1 cellular context compared by ENCODE assay signal in the genomic region with DNA sequence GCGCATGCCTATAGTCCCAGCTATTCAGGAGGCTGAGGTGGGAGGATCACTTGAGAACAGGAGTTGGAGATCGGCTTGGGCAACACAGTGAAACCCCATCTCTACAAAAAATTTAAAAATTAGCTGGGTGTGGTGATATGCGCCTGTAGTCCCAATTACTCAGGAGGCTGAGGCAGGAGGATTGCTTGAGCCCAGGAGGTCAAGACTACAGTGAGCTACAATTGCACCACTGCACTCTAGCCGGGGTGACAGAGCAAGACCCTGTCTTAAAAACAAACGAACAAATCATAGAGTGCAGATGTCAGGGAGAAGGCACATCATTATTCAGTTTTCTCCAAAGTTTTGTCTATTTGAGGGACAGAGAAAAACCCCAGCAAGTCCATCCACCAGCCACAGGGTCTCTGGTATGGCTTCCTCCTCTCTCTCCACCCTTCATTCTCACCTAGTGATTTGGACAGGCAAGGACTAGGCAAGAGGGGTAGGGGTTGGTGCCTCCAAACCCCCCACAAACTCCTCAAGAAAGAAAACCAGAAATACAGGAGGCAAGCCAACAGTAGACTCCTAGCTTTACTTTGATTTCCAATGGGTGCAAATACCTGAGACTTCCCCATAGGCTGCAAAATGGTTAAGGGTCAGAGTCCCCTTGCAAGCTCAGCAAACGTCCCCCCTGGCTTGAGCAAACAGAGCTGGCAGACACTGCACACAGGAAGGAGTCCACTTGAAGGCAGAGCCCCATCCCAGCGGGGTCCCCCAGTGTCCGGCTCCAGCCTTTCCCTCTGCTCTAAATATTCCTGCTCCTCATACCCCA.
A peak's percentile ranks its signal among the peaks of the same experiment; 100 is the strongest.
TF ChIP-seq lines count a peak whose summit lies in the region.

No MANE protein-coding gene starts in this region.

TF ChIP-seq in HepG2, 621 proteins besides CTCF, POLR2A, EP300 and RAD21 (continued from another document and continues in another):
- no peak for TF ChIP-seq PRDM10 (CRISPR knock-in tag; IDR thresholded peaks at IDR 0.05; ENCODE audit: low read depth)
- TF ChIP-seq, protein P1, sequence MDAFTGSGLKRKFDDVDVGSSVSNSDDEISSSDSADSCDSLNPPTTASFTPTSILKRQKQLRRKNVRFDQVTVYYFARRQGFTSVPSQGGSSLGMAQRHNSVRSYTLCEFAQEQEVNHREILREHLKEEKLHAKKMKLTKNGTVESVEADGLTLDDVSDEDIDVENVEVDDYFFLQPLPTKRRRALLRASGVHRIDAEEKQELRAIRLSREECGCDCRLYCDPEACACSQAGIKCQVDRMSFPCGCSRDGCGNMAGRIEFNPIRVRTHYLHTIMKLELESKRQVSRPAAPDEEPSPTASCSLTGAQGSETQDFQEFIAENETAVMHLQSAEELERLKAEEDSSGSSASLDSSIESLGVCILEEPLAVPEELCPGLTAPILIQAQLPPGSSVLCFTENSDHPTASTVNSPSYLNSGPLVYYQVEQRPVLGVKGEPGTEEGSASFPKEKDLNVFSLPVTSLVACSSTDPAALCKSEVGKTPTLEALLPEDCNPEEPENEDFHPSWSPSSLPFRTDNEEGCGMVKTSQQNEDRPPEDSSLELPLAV (CRISPR knock-in tag; conservative IDR thresholded peaks at IDR 0.05; ENCODE audit: low read depth): no peak
- no peak for TF ChIP-seq ZNF83 (CRISPR knock-in tag; IDR thresholded peaks at IDR 0.05; ENCODE audit: borderline replicate concordance)
- no peak for TF ChIP-seq EZH2 (conservative IDR thresholded peaks at IDR 0.05; ENCODE audit: low read depth, low read length)
- TF ChIP-seq, protein P2, sequence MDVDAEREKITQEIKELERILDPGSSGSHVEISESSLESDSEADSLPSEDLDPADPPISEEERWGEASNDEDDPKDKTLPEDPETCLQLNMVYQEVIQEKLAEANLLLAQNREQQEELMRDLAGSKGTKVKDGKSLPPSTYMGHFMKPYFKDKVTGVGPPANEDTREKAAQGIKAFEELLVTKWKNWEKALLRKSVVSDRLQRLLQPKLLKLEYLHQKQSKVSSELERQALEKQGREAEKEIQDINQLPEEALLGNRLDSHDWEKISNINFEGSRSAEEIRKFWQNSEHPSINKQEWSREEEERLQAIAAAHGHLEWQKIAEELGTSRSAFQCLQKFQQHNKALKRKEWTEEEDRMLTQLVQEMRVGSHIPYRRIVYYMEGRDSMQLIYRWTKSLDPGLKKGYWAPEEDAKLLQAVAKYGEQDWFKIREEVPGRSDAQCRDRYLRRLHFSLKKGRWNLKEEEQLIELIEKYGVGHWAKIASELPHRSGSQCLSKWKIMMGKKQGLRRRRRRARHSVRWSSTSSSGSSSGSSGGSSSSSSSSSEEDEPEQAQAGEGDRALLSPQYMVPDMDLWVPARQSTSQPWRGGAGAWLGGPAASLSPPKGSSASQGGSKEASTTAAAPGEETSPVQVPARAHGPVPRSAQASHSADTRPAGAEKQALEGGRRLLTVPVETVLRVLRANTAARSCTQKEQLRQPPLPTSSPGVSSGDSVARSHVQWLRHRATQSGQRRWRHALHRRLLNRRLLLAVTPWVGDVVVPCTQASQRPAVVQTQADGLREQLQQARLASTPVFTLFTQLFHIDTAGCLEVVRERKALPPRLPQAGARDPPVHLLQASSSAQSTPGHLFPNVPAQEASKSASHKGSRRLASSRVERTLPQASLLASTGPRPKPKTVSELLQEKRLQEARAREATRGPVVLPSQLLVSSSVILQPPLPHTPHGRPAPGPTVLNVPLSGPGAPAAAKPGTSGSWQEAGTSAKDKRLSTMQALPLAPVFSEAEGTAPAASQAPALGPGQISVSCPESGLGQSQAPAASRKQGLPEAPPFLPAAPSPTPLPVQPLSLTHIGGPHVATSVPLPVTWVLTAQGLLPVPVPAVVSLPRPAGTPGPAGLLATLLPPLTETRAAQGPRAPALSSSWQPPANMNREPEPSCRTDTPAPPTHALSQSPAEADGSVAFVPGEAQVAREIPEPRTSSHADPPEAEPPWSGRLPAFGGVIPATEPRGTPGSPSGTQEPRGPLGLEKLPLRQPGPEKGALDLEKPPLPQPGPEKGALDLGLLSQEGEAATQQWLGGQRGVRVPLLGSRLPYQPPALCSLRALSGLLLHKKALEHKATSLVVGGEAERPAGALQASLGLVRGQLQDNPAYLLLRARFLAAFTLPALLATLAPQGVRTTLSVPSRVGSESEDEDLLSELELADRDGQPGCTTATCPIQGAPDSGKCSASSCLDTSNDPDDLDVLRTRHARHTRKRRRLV (CRISPR knock-in tag; IDR thresholded peaks at IDR 0.05): no peak
- TF ChIP-seq, protein P3, sequence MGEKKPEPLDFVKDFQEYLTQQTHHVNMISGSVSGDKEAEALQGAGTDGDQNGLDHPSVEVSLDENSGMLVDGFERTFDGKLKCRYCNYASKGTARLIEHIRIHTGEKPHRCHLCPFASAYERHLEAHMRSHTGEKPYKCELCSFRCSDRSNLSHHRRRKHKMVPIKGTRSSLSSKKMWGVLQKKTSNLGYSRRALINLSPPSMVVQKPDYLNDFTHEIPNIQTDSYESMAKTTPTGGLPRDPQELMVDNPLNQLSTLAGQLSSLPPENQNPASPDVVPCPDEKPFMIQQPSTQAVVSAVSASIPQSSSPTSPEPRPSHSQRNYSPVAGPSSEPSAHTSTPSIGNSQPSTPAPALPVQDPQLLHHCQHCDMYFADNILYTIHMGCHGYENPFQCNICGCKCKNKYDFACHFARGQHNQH (CRISPR knock-in tag; IDR thresholded peaks at IDR 0.05): no peak
- TF ChIP-seq, protein P4, sequence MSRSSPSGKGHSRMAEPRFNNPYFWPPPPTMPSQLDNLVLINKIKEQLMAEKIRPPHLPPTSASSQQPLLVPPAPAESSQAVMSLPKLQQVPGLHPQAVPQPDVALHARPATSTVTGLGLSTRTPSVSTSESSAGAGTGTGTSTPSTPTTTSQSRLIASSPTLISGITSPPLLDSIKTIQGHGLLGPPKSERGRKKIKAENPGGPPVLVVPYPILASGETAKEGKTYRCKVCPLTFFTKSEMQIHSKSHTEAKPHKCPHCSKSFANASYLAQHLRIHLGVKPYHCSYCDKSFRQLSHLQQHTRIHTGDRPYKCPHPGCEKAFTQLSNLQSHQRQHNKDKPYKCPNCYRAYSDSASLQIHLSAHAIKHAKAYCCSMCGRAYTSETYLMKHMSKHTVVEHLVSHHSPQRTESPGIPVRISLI (CRISPR knock-in tag; IDR thresholded peaks at IDR 0.05; ENCODE audit: borderline replicate concordance): no peak
- no peak; the same call in 1 of the 2 replicates for TF ChIP-seq SPEN (CRISPR knock-in tag; IDR thresholded peaks at IDR 0.05; ENCODE audit: low read depth)
- TF ChIP-seq, protein P5, sequence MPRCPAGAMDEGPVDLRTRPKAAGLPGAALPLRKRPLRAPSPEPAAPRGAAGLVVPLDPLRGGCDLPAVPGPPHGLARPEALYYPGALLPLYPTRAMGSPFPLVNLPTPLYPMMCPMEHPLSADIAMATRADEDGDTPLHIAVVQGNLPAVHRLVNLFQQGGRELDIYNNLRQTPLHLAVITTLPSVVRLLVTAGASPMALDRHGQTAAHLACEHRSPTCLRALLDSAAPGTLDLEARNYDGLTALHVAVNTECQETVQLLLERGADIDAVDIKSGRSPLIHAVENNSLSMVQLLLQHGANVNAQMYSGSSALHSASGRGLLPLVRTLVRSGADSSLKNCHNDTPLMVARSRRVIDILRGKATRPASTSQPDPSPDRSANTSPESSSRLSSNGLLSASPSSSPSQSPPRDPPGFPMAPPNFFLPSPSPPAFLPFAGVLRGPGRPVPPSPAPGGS (CRISPR knock-in tag; IDR thresholded peaks at IDR 0.05): no peak
- TF ChIP-seq SP1 (IDR thresholded peaks at IDR 0.05): no peak
- no peak for TF ChIP-seq SP1 (CRISPR knock-in tag; IDR thresholded peaks at IDR 0.05)
- no peak for TF ChIP-seq RBM22 (optimal IDR thresholded peaks at IDR 0.05; ENCODE audit: low read length)
- TF ChIP-seq ZNF143 (CRISPR knock-in tag; IDR thresholded peaks at IDR 0.05): no peak
- no peak for TF ChIP-seq DNMT1 (CRISPR knock-in tag; IDR thresholded peaks at IDR 0.05)
- TF ChIP-seq, protein P6, sequence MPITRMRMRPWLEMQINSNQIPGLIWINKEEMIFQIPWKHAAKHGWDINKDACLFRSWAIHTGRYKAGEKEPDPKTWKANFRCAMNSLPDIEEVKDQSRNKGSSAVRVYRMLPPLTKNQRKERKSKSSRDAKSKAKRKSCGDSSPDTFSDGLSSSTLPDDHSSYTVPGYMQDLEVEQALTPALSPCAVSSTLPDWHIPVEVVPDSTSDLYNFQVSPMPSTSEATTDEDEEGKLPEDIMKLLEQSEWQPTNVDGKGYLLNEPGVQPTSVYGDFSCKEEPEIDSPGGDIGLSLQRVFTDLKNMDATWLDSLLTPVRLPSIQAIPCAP (CRISPR knock-in tag; IDR thresholded peaks at IDR 0.05; ENCODE audit: low read depth): no peak
- no peak for TF ChIP-seq ARHGAP35 (CRISPR knock-in tag; IDR thresholded peaks at IDR 0.05; ENCODE audit: borderline replicate concordance)
- TF ChIP-seq NFIC (IDR thresholded peaks at IDR 0.05; ENCODE audit: low read length): no peak; the same call in none of the 2 replicates
- TF ChIP-seq, protein P7, sequence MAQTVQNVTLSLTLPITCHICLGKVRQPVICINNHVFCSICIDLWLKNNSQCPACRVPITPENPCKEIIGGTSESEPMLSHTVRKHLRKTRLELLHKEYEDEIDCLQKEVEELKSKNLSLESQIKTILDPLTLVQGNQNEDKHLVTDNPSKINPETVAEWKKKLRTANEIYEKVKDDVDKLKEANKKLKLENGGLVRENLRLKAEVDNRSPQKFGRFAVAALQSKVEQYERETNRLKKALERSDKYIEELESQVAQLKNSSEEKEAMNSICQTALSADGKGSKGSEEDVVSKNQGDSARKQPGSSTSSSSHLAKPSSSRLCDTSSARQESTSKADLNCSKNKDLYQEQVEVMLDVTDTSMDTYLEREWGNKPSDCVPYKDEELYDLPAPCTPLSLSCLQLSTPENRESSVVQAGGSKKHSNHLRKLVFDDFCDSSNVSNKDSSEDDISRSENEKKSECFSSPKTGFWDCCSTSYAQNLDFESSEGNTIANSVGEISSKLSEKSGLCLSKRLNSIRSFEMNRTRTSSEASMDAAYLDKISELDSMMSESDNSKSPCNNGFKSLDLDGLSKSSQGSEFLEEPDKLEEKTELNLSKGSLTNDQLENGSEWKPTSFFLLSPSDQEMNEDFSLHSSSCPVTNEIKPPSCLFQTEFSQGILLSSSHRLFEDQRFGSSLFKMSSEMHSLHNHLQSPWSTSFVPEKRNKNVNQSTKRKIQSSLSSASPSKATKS (CRISPR knock-in tag; IDR thresholded peaks at IDR 0.05): no peak
- TF ChIP-seq HNRNPK (IDR thresholded peaks at IDR 0.05; ENCODE audit: low read depth, low read length, poor library complexity, severe bottlenecking): no peak
- no peak for TF ChIP-seq ZFP1 (CRISPR knock-in tag; IDR thresholded peaks at IDR 0.05)
- no peak for TF ChIP-seq SIN3B (IDR thresholded peaks at IDR 0.05; ENCODE audit: low read length)
- peak; percentile 31; the same call in 1 of the 2 replicates for TF ChIP-seq SAP130 (CRISPR knock-in tag; IDR thresholded peaks at IDR 0.05; ENCODE audit: low read depth)
- no peak for TF ChIP-seq ZNF33B (CRISPR knock-in tag; IDR thresholded peaks at IDR 0.05)
- TF ChIP-seq CHD2 (IDR thresholded peaks at IDR 0.05; ENCODE audit: low read depth, low read length): no peak
- TF ChIP-seq PAX8 (CRISPR knock-in tag; IDR thresholded peaks at IDR 0.05; ENCODE audit: borderline replicate concordance): no peak
- TF ChIP-seq FOXP4 (CRISPR knock-in tag; IDR thresholded peaks at IDR 0.05): 0 out of 2 replicates have a peak, but pooled peaks have one; percentile 11
- no peak for TF ChIP-seq ELF4 (CRISPR knock-in tag; IDR thresholded peaks at IDR 0.05; ENCODE audit: borderline replicate concordance)
- no peak for TF ChIP-seq KLF6 (CRISPR knock-in tag; IDR thresholded peaks at IDR 0.05)
- TF ChIP-seq NONO (IDR thresholded peaks at IDR 0.05): no peak
- no peak for TF ChIP-seq NONO (CRISPR knock-in tag; conservative IDR thresholded peaks at IDR 0.05)
